Comparison of ENCODE assay signal across 2 cellular contexts in the genomic region with DNA sequence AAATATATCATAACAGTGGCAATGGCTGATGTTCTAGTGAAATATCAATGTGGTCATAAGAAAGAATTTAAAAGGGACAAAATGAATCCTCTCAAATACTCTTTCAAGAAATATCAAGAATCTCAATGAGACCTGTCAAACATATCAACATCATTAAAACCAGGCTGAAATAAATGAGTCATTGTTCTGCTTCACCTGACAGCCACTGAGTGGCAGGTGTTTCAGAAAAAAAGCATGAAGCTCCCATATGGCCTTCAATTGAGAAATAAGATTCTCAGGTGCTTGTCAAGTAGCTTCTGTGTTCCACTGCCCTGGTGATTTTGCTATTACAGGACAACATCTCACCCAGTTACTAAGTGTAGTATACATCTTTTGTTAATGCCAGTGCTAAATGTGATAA.
TF ChIP-seq lines count a peak whose summit lies in the region.

No MANE protein-coding gene starts in this region.

TF ChIP-seq in GM12878, 131 proteins besides CTCF, POLR2A, EP300 and RAD21 (continued from another document):
- TF ChIP-seq, protein P1, sequence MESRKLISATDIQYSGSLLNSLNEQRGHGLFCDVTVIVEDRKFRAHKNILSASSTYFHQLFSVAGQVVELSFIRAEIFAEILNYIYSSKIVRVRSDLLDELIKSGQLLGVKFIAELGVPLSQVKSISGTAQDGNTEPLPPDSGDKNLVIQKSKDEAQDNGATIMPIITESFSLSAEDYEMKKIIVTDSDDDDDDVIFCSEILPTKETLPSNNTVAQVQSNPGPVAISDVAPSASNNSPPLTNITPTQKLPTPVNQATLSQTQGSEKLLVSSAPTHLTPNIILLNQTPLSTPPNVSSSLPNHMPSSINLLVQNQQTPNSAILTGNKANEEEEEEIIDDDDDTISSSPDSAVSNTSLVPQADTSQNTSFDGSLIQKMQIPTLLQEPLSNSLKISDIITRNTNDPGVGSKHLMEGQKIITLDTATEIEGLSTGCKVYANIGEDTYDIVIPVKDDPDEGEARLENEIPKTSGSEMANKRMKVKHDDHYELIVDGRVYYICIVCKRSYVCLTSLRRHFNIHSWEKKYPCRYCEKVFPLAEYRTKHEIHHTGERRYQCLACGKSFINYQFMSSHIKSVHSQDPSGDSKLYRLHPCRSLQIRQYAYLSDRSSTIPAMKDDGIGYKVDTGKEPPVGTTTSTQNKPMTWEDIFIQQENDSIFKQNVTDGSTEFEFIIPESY (IDR thresholded peaks at IDR 0.05) = no peak
- TF ChIP-seq, protein P2, sequence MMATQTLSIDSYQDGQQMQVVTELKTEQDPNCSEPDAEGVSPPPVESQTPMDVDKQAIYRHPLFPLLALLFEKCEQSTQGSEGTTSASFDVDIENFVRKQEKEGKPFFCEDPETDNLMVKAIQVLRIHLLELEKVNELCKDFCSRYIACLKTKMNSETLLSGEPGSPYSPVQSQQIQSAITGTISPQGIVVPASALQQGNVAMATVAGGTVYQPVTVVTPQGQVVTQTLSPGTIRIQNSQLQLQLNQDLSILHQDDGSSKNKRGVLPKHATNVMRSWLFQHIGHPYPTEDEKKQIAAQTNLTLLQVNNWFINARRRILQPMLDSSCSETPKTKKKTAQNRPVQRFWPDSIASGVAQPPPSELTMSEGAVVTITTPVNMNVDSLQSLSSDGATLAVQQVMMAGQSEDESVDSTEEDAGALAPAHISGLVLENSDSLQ (IDR thresholded peaks at IDR 0.05) = peak; percentile 53
TF ChIP-seq in GM12878: peak in this region for 1.

TF ChIP-seq in neural cell, 6 proteins besides CTCF, POLR2A, EP300 and RAD21:
- TF ChIP-seq REST (IDR thresholded peaks at IDR 0.05; ENCODE audit: borderline replicate concordance) = no peak
- no peak for TF ChIP-seq SMC3 (conservative IDR thresholded peaks at IDR 0.05; ENCODE audit: poor library complexity)
- TF ChIP-seq POLR2AphosphoS5 (IDR thresholded peaks at IDR 0.05) = no peak
- TF ChIP-seq EZH2 (IDR thresholded peaks at IDR 0.05; ENCODE audit: borderline replicate concordance, insufficient read depth, low read length, poor library complexity, severe bottlenecking) = no peak
- TF ChIP-seq MXI1 (conservative IDR thresholded peaks at IDR 0.05; ENCODE audit: poor library complexity, severe bottlenecking) = no peak
- no peak for TF ChIP-seq TAF1 (IDR thresholded peaks at IDR 0.05; ENCODE audit: low read depth)
